Comparison of ENCODE assay signal across 21 cellular contexts in the genomic region with DNA sequence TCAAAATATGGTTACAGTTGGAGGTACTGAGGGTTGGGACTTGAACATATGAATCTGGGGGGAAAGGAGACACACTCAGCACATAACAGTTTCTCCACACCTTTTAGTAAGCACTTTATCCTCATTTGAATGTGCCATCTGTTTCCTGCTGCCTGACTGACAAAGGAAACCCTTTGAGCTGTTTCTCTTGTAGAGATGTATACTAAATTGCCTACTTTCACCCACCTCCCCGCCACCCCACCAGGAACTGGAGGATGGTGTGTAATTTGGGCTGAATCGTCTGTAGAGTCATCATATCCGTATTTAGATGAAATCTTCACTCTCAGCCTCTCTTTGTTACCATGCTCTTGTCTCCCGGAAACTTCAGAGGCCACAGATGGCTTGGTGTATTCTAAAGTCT.
DNase-seq lines count a peak whose midpoint lies in the region; ATAC-seq and TF ChIP-seq lines count a peak whose summit lies in the region.
"Had no signal": no experiment of that assay in that cellular context is flagged by ENCODE, and none has a peak within 500 bp of the region (broad histone marks: within the 10 kb centered on the region; RNA-seq: fewer than 3 reads in every experiment).

No MANE protein-coding gene starts in this region.

- no peaks in the 10 kb centered on the region for H3K79me1 ChIP-seq in H9 (ENCODE audit: insufficient read depth, low read depth, low read length, poor library complexity, severe bottlenecking)

- H3T11ph ChIP-seq in H9 (ENCODE audit: low read length) = no peak overlapping the region

- H2AK5ac ChIP-seq in H9 (ENCODE audit: insufficient read length, low read length) = no peak overlapping the region

- peaks cover 20 to 33% (median 24%) of the 10 kb centered on the region in 3 experiments for H3K36me3 Mint-ChIP-seq in H9 (ENCODE audit: insufficient read depth in 1 of 3, low read depth in 3 of 3)
- H3K36me3 Mint-ChIP-seq: CD14-positive monocyte had no signal

- H3K23ac ChIP-seq in H9 (ENCODE audit: insufficient read length, low read depth, low read length) = no peak overlapping the region

- H2BK12ac ChIP-seq in H9 (ENCODE audit: insufficient read length, low read depth, low read length) = no peak overlapping the region

- in situ Hi-C loops in gastrocnemius medialis (cut with MboI; ENCODE audit: low sequenced_read_pairs in 4 of 4) = no loop called here

- H3K4me3 ChIP-seq in gastrocnemius medialis = no peak overlapping the region
- no peak overlapping the region for H3K4me3 ChIP-seq in lower lobe of right lung

- peaks cover 30 to 40% of the 10 kb centered on the region in 2 experiments for H3K9me3 Mint-ChIP-seq in H9

- H3K79me2 ChIP-seq in H9 (ENCODE audit: insufficient read depth, low read length) = peaks cover 5% of the 10 kb centered on the region; the same call in 1 of the 2 replicates

- H3K23me2 ChIP-seq in H9 (ENCODE audit: insufficient read length, low read depth, low read length, poor library complexity, severe bottlenecking) = no peaks in the 10 kb centered on the region

- H4K91ac ChIP-seq in H9 (ENCODE audit: insufficient read length, low read depth, low read length) = no peak overlapping the region

- H3K9ac ChIP-seq in H9 (ENCODE audit: extremely low read depth, insufficient read length, low read length) = no peak overlapping the region

- no peak overlapping the region for H3K14ac ChIP-seq in H9 (ENCODE audit: insufficient read depth, low read length)

- peaks cover 18% of the 10 kb centered on the region for H3K9me3 ChIP-seq in H9 (ENCODE audit: control insufficient read depth, low read depth, low read length)
- no peaks in the 10 kb centered on the region for H3K9me3 ChIP-seq in gastrocnemius medialis
- no peaks in the 10 kb centered on the region for H3K9me3 ChIP-seq in lower lobe of right lung

- no peak overlapping the region for H2BK5ac ChIP-seq in H9 (ENCODE audit: insufficient read length, low read length)

- H3K56ac ChIP-seq in H9 (ENCODE audit: insufficient read length, low read depth, low read length) = no peak overlapping the region

- no peak for TF ChIP-seq POLR2A in gastrocnemius medialis (IDR thresholded peaks at IDR 0.05)

- H3K18ac ChIP-seq in H9 (ENCODE audit: insufficient read length, low read depth, low read length) = no peak overlapping the region

- DNase-seq in NCI-H1436 (lab: John Stamatoyannopoulos, UW) (peak; percentile 15), NCI-H1436 treated with DMSO at 0.1 percent for 48 hours (lab: John Stamatoyannopoulos, UW) (no peak), H9 (no peak), NCI-H69 (lab: John Stamatoyannopoulos, UW) (peak; percentile 62), middle frontal gyrus (ENCODE audit: extremely low spot score, low spot score) (peak; percentile 4), gastrocnemius medialis (no peak), lower lobe of right lung (no peak), DMS114 treated with DMSO at 0.1 percent for 48 hours (lab: John Stamatoyannopoulos, UW; ENCODE audit: unreplicated experiment) (no peak)
- DNase-seq: 8988T, AML-193, DMS79 treated with DMSO at 0.1 percent for 48 hours, H7, HFFc6, NCI-H1092, NCI-H2029 treated with DMSO at 0.1 percent for 48 hours, NCI-H2227 treated with DMSO at 0.1 percent for 48 hours, NCI-H510A, NCI-H774, Right ventricle myocardium superior had no signal

- WGBS in H9 (ENCODE audit: extremely low coverage, insufficient read length, low lambda C conversion rate) = no CpG with 5 or more reads among the region's 4 CpGs

- intact Hi-C loops in gastrocnemius medialis (cut with DNase I; ENCODE audit: low total_unique reads) = no loop called here
- intact Hi-C loops in lower lobe of right lung (cut with DNase I) = no loop called here

- H2BK120ac ChIP-seq in H9 (ENCODE audit: low read depth, low read length, poor library complexity, severe bottlenecking) = no peak overlapping the region

- H2AFZ ChIP-seq in H9 (ENCODE audit: low read length) = no peak overlapping the region

- no peak overlapping the region for H4K8ac ChIP-seq in H9 (replicated peaks; ENCODE audit: insufficient read length, low read depth, low read length)

- TF ChIP-seq CTCF in H9 (conservative IDR thresholded peaks at IDR 0.05) = no peak
- no peak for TF ChIP-seq CTCF in gastrocnemius medialis (IDR thresholded peaks at IDR 0.05 in 4 of 5, conservative IDR thresholded peaks at IDR 0.05 in 1 of 5)
- TF ChIP-seq CTCF in lower lobe of right lung (IDR thresholded peaks at IDR 0.05) = no peak

- no peak overlapping the region for H3K27ac ChIP-seq in H9 (ENCODE audit: insufficient read length, low read depth, low read length)
- H3K27ac ChIP-seq in gastrocnemius medialis = no peak overlapping the region
- no peak overlapping the region for H3K27ac ChIP-seq in lower lobe of right lung

- H2BK15ac ChIP-seq in H9 (ENCODE audit: low read depth, low read length) = 0 out of 2 replicates have a peak overlapping the region, but pooled peaks have one; percentile 33

- no peak overlapping the region for H3K4me3 Mint-ChIP-seq in H9
- H3K4me3 Mint-ChIP-seq: CD14-positive monocyte; HFFc6; T-helper 1 cell treated with Interleukin-12 subunit alpha and Interleukin-12 subunit beta and Interleukin-4 antibody, amounts not matched to agents 30 μg/mL and 1 μg/mL, for 36 hours had no signal

- H3K27me3 ChIP-seq in H9 (ENCODE audit: insufficient read depth, low read length) = no peaks in the 10 kb centered on the region
- no peaks in the 10 kb centered on the region for H3K27me3 ChIP-seq in gastrocnemius medialis
- no peaks in the 10 kb centered on the region for H3K27me3 ChIP-seq in lower lobe of right lung (ENCODE audit: low read depth)

- no peak overlapping the region for H2BK20ac ChIP-seq in H9 (ENCODE audit: low read depth, low read length, poor library complexity, severe bottlenecking)

- H3K4me2 ChIP-seq in H9 (ENCODE audit: insufficient read depth, insufficient read length, low read length) = no peak overlapping the region

- H4K5ac ChIP-seq in H9 (ENCODE audit: insufficient read length, low read depth, low read length) = no peak overlapping the region

- no peak overlapping the region for H3K4ac ChIP-seq in H9 (ENCODE audit: low read depth, low read length)

- ATAC-seq in gastrocnemius medialis (no peak), lower lobe of right lung (no peak)

- H3K4me1 ChIP-seq in H9 (ENCODE audit: insufficient read depth, low read length) (0 out of 2 replicates have a peak, but pooled peaks cover 3% of the 10 kb centered on the region), gastrocnemius medialis (no peaks in the 10 kb centered on the region), lower lobe of right lung (no peaks in the 10 kb centered on the region)

- peaks cover 3% of the 10 kb centered on the region for H4K20me1 ChIP-seq in H9 (ENCODE audit: control insufficient read depth, insufficient read depth, insufficient read length)

- peaks cover 18 to 22% of the 10 kb centered on the region in 2 experiments for H3K4me1 Mint-ChIP-seq in H9
- H3K4me1 Mint-ChIP-seq: CD14-positive monocyte had no signal

- H3K27me3 Mint-ChIP-seq in H9 (ENCODE audit: low read depth) = peaks cover 3% of the 10 kb centered on the region

- H3K36me3 ChIP-seq in gastrocnemius medialis = no peaks in the 10 kb centered on the region
- no peaks in the 10 kb centered on the region for H3K36me3 ChIP-seq in lower lobe of right lung

- no peak overlapping the region for H3K27ac Mint-ChIP-seq in H9
- H3K27ac Mint-ChIP-seq: CD14-positive monocyte; HFFc6; T-helper 1 cell treated with Interleukin-12 subunit alpha and Interleukin-12 subunit beta and Interleukin-4 antibody, amounts not matched to agents 30 μg/mL and 1 μg/mL, for 36 hours had no signal

Comparison
In these comparisons a context has a peak if more than half of its experiments do, and no peak if none do; other contexts are left out.
1. DNase-seq: peak in NCI-H1436 (single experiment), NCI-H69 (single experiment) and middle frontal gyrus (single experiment); none in NCI-H1436 treated with DMSO at 0.1 percent for 48 hours (single experiment), H9 (single experiment), gastrocnemius medialis (0 of 2), lower lobe of right lung (single experiment) and DMS114 treated with DMSO at 0.1 percent for 48 hours (single experiment).